8 cellular contexts compared by ENCODE assay signal in genomic region chr10:126904807-126905686, GRCh38. TPM values are rescaled to one million over a fixed set of nuclear protein-coding genes. Genes with fewer than 3 reads are reported as not detected.
DNase-seq lines count a peak whose midpoint lies in the region; ATAC-seq and TF ChIP-seq lines count a peak whose summit lies in the region.

DOCK1 (plus strand) TSS chr10:126905428; CDS start chr10:126905518, 90 bp downstream.

- WGBS in right cardiac atrium = 1% methylated on average over 102 of the region's 102 CpGs

- H3K9me3 Mint-ChIP-seq in CD14-positive monocyte = peaks cover 0 to 9% (median 4%) of the 10 kb centered on the region in 7 donors
- no peaks in the 10 kb centered on the region for H3K9me3 Mint-ChIP-seq in progenitor cell of endocrine pancreas (ENCODE audit: low read depth)

- H3K27ac Mint-ChIP-seq in CD14-positive monocyte (no peak within 1 kb of the TSS), progenitor cell of endocrine pancreas (peak within 1 kb of the TSS; percentile 98)

- no peaks in the 10 kb centered on the region for H3K9me3 ChIP-seq in right cardiac atrium (ENCODE audit: control insufficient read depth, low read length)

- peaks cover 0 to 2% of the 10 kb centered on the region in 2 donors for H3K36me3 Mint-ChIP-seq in CD14-positive monocyte
- H3K36me3 Mint-ChIP-seq in progenitor cell of endocrine pancreas (ENCODE audit: insufficient read depth) = peaks cover 14% of the 10 kb centered on the region

- H3K27me3 Mint-ChIP-seq in CD14-positive monocyte (ENCODE audit: low read depth in 3 of 3) = peaks cover 30 to 37% (median 32%) of the 10 kb centered on the region in 3 donors
- peaks cover 53% of the 10 kb centered on the region for H3K27me3 Mint-ChIP-seq in progenitor cell of endocrine pancreas

- TF ChIP-seq RAD21 in Ishikawa (IDR thresholded peaks at IDR 0.05; ENCODE audit: low read depth) = 0 out of 2 replicates have a peak, but pooled peaks have one; percentile 1

- peaks cover 2% of the 10 kb centered on the region for H3K4me1 ChIP-seq in right cardiac atrium (ENCODE audit: control insufficient read depth, insufficient read depth, low read length)

- ATAC-seq in right cardiac atrium (peak; percentile 86 to 88), HG03571 (IDR thresholded peaks at IDR 0.05; ENCODE audit: unreplicated experiment) (no peak), HG03097 (IDR thresholded peaks at IDR 0.05; ENCODE audit: low FRiP score, unreplicated experiment) (no peak)

- in situ Hi-C loops in astrocyte of the spinal cord (cut with HindIII; ENCODE audit: low sequenced_read_pairs) = no loop called here

- peak within 1 kb of the TSS; percentile 48 for H3K27ac ChIP-seq in right cardiac atrium (ENCODE audit: low read length)

- H3K4me3 Mint-ChIP-seq in CD14-positive monocyte (peak within 1 kb of the TSS; percentile 81 to 93), progenitor cell of endocrine pancreas (ENCODE audit: low read depth) (peak within 1 kb of the TSS; percentile 92)

- H3K4me1 Mint-ChIP-seq in CD14-positive monocyte = peaks cover 8% of the 10 kb centered on the region
- peaks cover 17% of the 10 kb centered on the region for H3K4me1 Mint-ChIP-seq in progenitor cell of endocrine pancreas (ENCODE audit: low read depth)

- H3K4me3 ChIP-seq in astrocyte of the spinal cord (ENCODE audit: low read depth, low read length) = peak within 1 kb of the TSS; percentile 79
- peak within 1 kb of the TSS; percentile 97 for H3K4me3 ChIP-seq in right cardiac atrium (ENCODE audit: low read length)

- DNase-seq in CD14-positive monocyte (ENCODE audit: low spot score) (no peak), astrocyte of the spinal cord (ENCODE audit: low read depth, low spot score) (peak; percentile 69), right cardiac atrium (peak; percentile 80 to 90 (median 88)), progenitor cell of endocrine pancreas (ENCODE audit: low spot score, unreplicated experiment) (peak; percentile 46), MV-4-11 (lab: John Stamatoyannopoulos, UW) (no peak)

- TF ChIP-seq EP300 in Ishikawa (IDR thresholded peaks at IDR 0.05; ENCODE audit: borderline replicate concordance) = peak; percentile 19; the same call in 1 of the 2 replicates

- H3K27me3 ChIP-seq in right cardiac atrium (ENCODE audit: control insufficient read depth, insufficient read depth) = no peaks in the 10 kb centered on the region

- intact Hi-C loops in CD14-positive monocyte (cut with micrococcal nuclease) = no loop called here
- intact Hi-C loops in right cardiac atrium (cut with DNase I) = no loop called here

- TF ChIP-seq CTCF in CD14-positive monocyte (IDR thresholded peaks at IDR 0.05) (no peak), astrocyte of the spinal cord (IDR thresholded peaks at IDR 0.05; ENCODE audit: low read depth, low read length) (no peak), progenitor cell of endocrine pancreas (IDR thresholded peaks at IDR 0.05; ENCODE audit: unreplicated experiment) (no peak)

TF ChIP-seq in Ishikawa, 13 proteins besides CTCF, POLR2A, EP300 and RAD21:
- TF ChIP-seq NFIC (IDR thresholded peaks at IDR 0.05) = no peak
- peak; percentile 75 for TF ChIP-seq USF1 (IDR thresholded peaks at IDR 0.05)
- no peak for TF ChIP-seq CREB1 (IDR thresholded peaks at IDR 0.05; ENCODE audit: low read depth)
- TF ChIP-seq MAX (IDR thresholded peaks at IDR 0.05) = peak; percentile 92
- TF ChIP-seq TCF12 (IDR thresholded peaks at IDR 0.05; ENCODE audit: low read depth) = no peak
- no peak for TF ChIP-seq FOXM1 (IDR thresholded peaks at IDR 0.05; ENCODE audit: borderline replicate concordance, low read depth)
- TF ChIP-seq TAF1 (IDR thresholded peaks at IDR 0.05; ENCODE audit: low read depth) = peak; percentile 66; the same call in 1 of the 2 replicates
- no peak for TF ChIP-seq CEBPB (IDR thresholded peaks at IDR 0.05)
- TF ChIP-seq TEAD4 (IDR thresholded peaks at IDR 0.05) = peak; percentile 45; the same call in 1 of the 2 replicates
- TF ChIP-seq REST (IDR thresholded peaks at IDR 0.05; ENCODE audit: low read depth) = no peak
- peak; percentile 39; the same call in 1 of the 2 replicates for TF ChIP-seq EGR1 (IDR thresholded peaks at IDR 0.05)
- TF ChIP-seq YY1 (IDR thresholded peaks at IDR 0.05; ENCODE audit: low read depth) = peak; percentile 94
- TF ChIP-seq ZBTB7A (IDR thresholded peaks at IDR 0.05; ENCODE audit: low read depth) = peak; percentile 92; the same call in 1 of the 2 replicates
TF ChIP-seq in Ishikawa: peak in this region for 7.

RNA-seq across cellular contexts. Expression of gene DOCK1, which starts in this region (rescaled TPM):
- under 1 TPM in 1 of 2 donors, not detected in 1; 0.35 TPM for polyA plus RNA-seq in CD14-positive monocyte
- total RNA-seq in right cardiac atrium = 10 to 100 TPM; 17.7 to 23.1 (median 21.5) TPM
- 7.8 TPM for polyA plus RNA-seq in right cardiac atrium
- 77.8 and 81.2 TPM in 2 replicates for total RNA-seq in progenitor cell of endocrine pancreas

Comparison
In these comparisons a context has a peak if more than half of its experiments do, and no peak if none do; other contexts are left out.
1. DNase-seq: peak in astrocyte of the spinal cord (single experiment), right cardiac atrium (3 of 3) and progenitor cell of endocrine pancreas (single experiment); none in CD14-positive monocyte (single experiment) and MV-4-11 (single experiment).
2. ATAC-seq: peak in right cardiac atrium (2 of 2); none in HG03571 (single experiment) and HG03097 (single experiment).